Comparison of ENCODE assay signal across 8 cellular contexts in genomic region chr21:29299046-29299905, GRCh38. TPM values are rescaled to one million over a fixed set of nuclear protein-coding genes. Genes with fewer than 3 reads are reported as not detected.
A peak's percentile ranks its signal among the peaks of the same experiment; 100 is the strongest.
DNase-seq lines count a peak whose midpoint lies in the region; ATAC-seq and TF ChIP-seq lines count a peak whose summit lies in the region.

No MANE protein-coding gene starts in this region.

- TF ChIP-seq CTCF in fibroblast of pulmonary artery (IDR thresholded peaks at IDR 0.05; ENCODE audit: low read length, missing control alignments) (no peak), nephron progenitor cell (IDR thresholded peaks at IDR 0.05) (no peak)

- DNase-seq in SIG-M5 treated with dmso at 0.1 percent for 504 hours (lab: John Stamatoyannopoulos, UW; ENCODE audit: unreplicated experiment) (peak; percentile 49), SIG-M5 (lab: John Stamatoyannopoulos, UW) (no peak), fibroblast of pulmonary artery (ENCODE audit: low read depth) (peak; percentile 57), nephron progenitor cell (no peak)
- peak; percentile 77 for DNase-seq in stimulated activated naive CD8-positive, alpha-beta T cell treated with anti-CD3 and anti-CD28 coated beads, Interleukin-15, Interleukin-2, amounts not matched to agents 100 U/mL and 50 U/mL, for 24 hours

- H3K4me1 Mint-ChIP-seq in activated T-helper 17 cell treated with anti-CD3 and anti-CD28 coated beads, Interleukin-2, amount 50 U/mL, for 72 hours: peaks cover 37% of the 10 kb centered on the region
- peaks cover 45% of the 10 kb centered on the region for H3K4me1 Mint-ChIP-seq in nephron progenitor cell

- H3K4me3 Mint-ChIP-seq in activated T-helper 17 cell treated with anti-CD3 and anti-CD28 coated beads, Interleukin-2, amount 50 U/mL, for 72 hours: peak overlapping the region; percentile 89
- H3K4me3 Mint-ChIP-seq in nephron progenitor cell: peak overlapping the region; percentile 94

- peaks cover 6% of the 10 kb centered on the region for H3K9me3 Mint-ChIP-seq in activated T-helper 17 cell treated with anti-CD3 and anti-CD28 coated beads, Interleukin-2, amount 50 U/mL, for 72 hours
- peaks cover 37% of the 10 kb centered on the region for H3K9me3 Mint-ChIP-seq in nephron progenitor cell

- peak overlapping the region; percentile 95 for H3K4me3 ChIP-seq in fibroblast of pulmonary artery (replicated peaks; ENCODE audit: low read depth, low read length)

- H3K27ac Mint-ChIP-seq in activated T-helper 17 cell treated with anti-CD3 and anti-CD28 coated beads, Interleukin-2, amount 50 U/mL, for 72 hours: peak overlapping the region; percentile 95
- H3K27ac Mint-ChIP-seq in nephron progenitor cell: peak overlapping the region; percentile 88

- peaks cover 30% of the 10 kb centered on the region for H3K36me3 Mint-ChIP-seq in activated T-helper 17 cell treated with anti-CD3 and anti-CD28 coated beads, Interleukin-2, amount 50 U/mL, for 72 hours (ENCODE audit: low read depth)
- H3K36me3 Mint-ChIP-seq in nephron progenitor cell (ENCODE audit: low read depth): peaks cover 26% of the 10 kb centered on the region

- peak; percentile 13 for ATAC-seq in HG03175 (IDR thresholded peaks at IDR 0.05; ENCODE audit: unreplicated experiment)
- ATAC-seq in activated T-helper 17 cell treated with anti-CD3 and anti-CD28 coated beads, Interleukin-2, amount 50 U/mL, for 72 hours (replicated peaks): peak; percentile 63
- peak; percentile 61 for ATAC-seq in stimulated activated naive CD8-positive, alpha-beta T cell treated with anti-CD3 and anti-CD28 coated beads, Interleukin-15, Interleukin-2, amounts not matched to agents 100 U/mL and 50 U/mL, for 24 hours

- H3K27me3 Mint-ChIP-seq in activated T-helper 17 cell treated with anti-CD3 and anti-CD28 coated beads, Interleukin-2, amount 50 U/mL, for 72 hours: no peaks in the 10 kb centered on the region
- peaks cover 3% of the 10 kb centered on the region for H3K27me3 Mint-ChIP-seq in nephron progenitor cell (ENCODE audit: low read depth, poor library complexity)

TF ChIP-seq in PFSK-1, 5 proteins besides CTCF, POLR2A, EP300 and RAD21:
- TF ChIP-seq POLR2AphosphoS5 (IDR thresholded peaks at IDR 0.05; ENCODE audit: low read depth, low read length): no peak
- peak; percentile 34; the same call in 1 of the 2 replicates for TF ChIP-seq SIN3A (IDR thresholded peaks at IDR 0.05; ENCODE audit: borderline replicate concordance, insufficient read depth, low read length)
- TF ChIP-seq FOXP2 (optimal IDR thresholded peaks at IDR 0.05; ENCODE audit: borderline replicate concordance, extremely low read depth, extremely low read length, insufficient read depth): peak; percentile 42
- TF ChIP-seq TAF1 (IDR thresholded peaks at IDR 0.05; ENCODE audit: borderline replicate concordance, insufficient read depth, low read length): no peak
- TF ChIP-seq, protein P1, sequence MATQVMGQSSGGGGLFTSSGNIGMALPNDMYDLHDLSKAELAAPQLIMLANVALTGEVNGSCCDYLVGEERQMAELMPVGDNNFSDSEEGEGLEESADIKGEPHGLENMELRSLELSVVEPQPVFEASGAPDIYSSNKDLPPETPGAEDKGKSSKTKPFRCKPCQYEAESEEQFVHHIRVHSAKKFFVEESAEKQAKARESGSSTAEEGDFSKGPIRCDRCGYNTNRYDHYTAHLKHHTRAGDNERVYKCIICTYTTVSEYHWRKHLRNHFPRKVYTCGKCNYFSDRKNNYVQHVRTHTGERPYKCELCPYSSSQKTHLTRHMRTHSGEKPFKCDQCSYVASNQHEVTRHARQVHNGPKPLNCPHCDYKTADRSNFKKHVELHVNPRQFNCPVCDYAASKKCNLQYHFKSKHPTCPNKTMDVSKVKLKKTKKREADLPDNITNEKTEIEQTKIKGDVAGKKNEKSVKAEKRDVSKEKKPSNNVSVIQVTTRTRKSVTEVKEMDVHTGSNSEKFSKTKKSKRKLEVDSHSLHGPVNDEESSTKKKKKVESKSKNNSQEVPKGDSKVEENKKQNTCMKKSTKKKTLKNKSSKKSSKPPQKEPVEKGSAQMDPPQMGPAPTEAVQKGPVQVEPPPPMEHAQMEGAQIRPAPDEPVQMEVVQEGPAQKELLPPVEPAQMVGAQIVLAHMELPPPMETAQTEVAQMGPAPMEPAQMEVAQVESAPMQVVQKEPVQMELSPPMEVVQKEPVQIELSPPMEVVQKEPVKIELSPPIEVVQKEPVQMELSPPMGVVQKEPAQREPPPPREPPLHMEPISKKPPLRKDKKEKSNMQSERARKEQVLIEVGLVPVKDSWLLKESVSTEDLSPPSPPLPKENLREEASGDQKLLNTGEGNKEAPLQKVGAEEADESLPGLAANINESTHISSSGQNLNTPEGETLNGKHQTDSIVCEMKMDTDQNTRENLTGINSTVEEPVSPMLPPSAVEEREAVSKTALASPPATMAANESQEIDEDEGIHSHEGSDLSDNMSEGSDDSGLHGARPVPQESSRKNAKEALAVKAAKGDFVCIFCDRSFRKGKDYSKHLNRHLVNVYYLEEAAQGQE (IDR thresholded peaks at IDR 0.05; ENCODE audit: insufficient read depth in 1 of 2, low read depth in 2 of 2, low read length in 2 of 2): no peak

RNA-seq across cellular contexts. Expression of gene BACH1, which starts 0.6 kb away (rescaled TPM):
- polyA plus RNA-seq in PFSK-1 (2012; ENCODE audit: insufficient read length, low read depth): 17.7 TPM
- total RNA-seq in activated T-helper 17 cell treated with anti-CD3 and anti-CD28 coated beads, Interleukin-2, amount 50 U/mL, for 72 hours: 10 to 100 TPM; 26.9 to 86.0 TPM

Comparison
In these comparisons a context has a peak if more than half of its experiments do, and no peak if none do; other contexts are left out.
1. DNase-seq: peak in SIG-M5 treated with dmso at 0.1 percent for 504 hours (single experiment), fibroblast of pulmonary artery (single experiment) and stimulated activated naive CD8-positive, alpha-beta T cell treated with anti-CD3 and anti-CD28 coated beads, Interleukin-15, Interleukin-2, amounts not matched to agents 100 U/mL and 50 U/mL, for 24 hours (single experiment); none in SIG-M5 (single experiment) and nephron progenitor cell (single experiment).
2. ATAC-seq: peak in every context shown above with its lines; median percentile 63 in activated T-helper 17 cell treated with anti-CD3 and anti-CD28 coated beads, Interleukin-2, amount 50 U/mL, for 72 hours; 61 in stimulated activated naive CD8-positive, alpha-beta T cell treated with anti-CD3 and anti-CD28 coated beads, Interleukin-15, Interleukin-2, amounts not matched to agents 100 U/mL and 50 U/mL, for 24 hours; 13 in HG03175.